Comparison of ENCODE assay signal across 13 cellular contexts in genomic region chr4:54568184-54568583, GRCh38.
DNase-seq lines count a peak whose midpoint lies in the region; ATAC-seq and TF ChIP-seq lines count a peak whose summit lies in the region.
"Had no signal": no experiment of that assay in that cellular context is flagged by ENCODE, and none has a peak within 500 bp of the region (broad histone marks: within the 10 kb centered on the region; RNA-seq: fewer than 3 reads in every experiment).

No MANE protein-coding gene starts in this region.

- no peaks in the 10 kb centered on the region for H3K9me3 ChIP-seq in mucosa of descending colon
- H3K9me3 ChIP-seq: right lobe of liver had no signal

- DNase-seq in COLO829 (ENCODE audit: low spot score), result peak; percentile 64
- DNase-seq in NCI-H510A treated with DMSO at 0.1 percent for 48 hours (lab: John Stamatoyannopoulos, UW), result peak; percentile 89
- peak; percentile 10 for DNase-seq in dermis blood vessel endothelial cell
- no peak for DNase-seq in mucosa of descending colon
- DNase-seq in NCI-H1105 (lab: John Stamatoyannopoulos, UW), result no peak
- DNase-seq: activated CD4-positive, alpha-beta T cell treated with anti-CD3 and anti-CD28 coated beads, Interleukin-2, amount 50 U/mL, for 1 hour; activated naive CD4-positive, alpha-beta T cell treated with anti-CD3 and anti-CD28 coated beads, Interleukin-2, amount 10 ng/mL, durations not matched to agents 7 days and 5 days; NCI-H1417 treated with DMSO at 0.1 percent for 48 hours; right lobe of liver; T-helper 1 cell had no signal

- no peaks in the 10 kb centered on the region for H3K4me1 ChIP-seq in mucosa of descending colon (ENCODE audit: low read depth)
- H3K4me1 ChIP-seq: right lobe of liver had no signal

- TF ChIP-seq CTCF in mucosa of descending colon (IDR thresholded peaks at IDR 0.05), result no peak

- no peaks in the 10 kb centered on the region for H3K36me3 ChIP-seq in mucosa of descending colon (ENCODE audit: low read depth)
- H3K36me3 ChIP-seq: right lobe of liver had no signal

- intact Hi-C loops in mucosa of descending colon (cut with DNase I, micrococcal nuclease), result no loop called here

- peak; percentile 50 for ATAC-seq in mucosa of descending colon
- ATAC-seq in GM18867 (IDR thresholded peaks at IDR 0.05; ENCODE audit: unreplicated experiment), result no peak
- no peak for ATAC-seq in HG03521 (IDR thresholded peaks at IDR 0.05; ENCODE audit: unreplicated experiment)
- ATAC-seq in HG03378 (IDR thresholded peaks at IDR 0.05; ENCODE audit: unreplicated experiment), result no peak

- H3K4me3 ChIP-seq in mucosa of descending colon, result no peak overlapping the region
- H3K4me3 ChIP-seq: right lobe of liver had no signal

Comparison
In these comparisons a context has a peak if more than half of its experiments do, and no peak if none do; other contexts are left out.
1. DNase-seq: peak in COLO829 (single experiment), NCI-H510A treated with DMSO at 0.1 percent for 48 hours (single experiment) and dermis blood vessel endothelial cell (single experiment); none in mucosa of descending colon (0 of 3) and NCI-H1105 (single experiment).